Comparison of ENCODE assay signal across 25 cellular contexts in genomic region chr2:17607379-17607778, GRCh38.
"Had no signal": no experiment of that assay in that cellular context is flagged by ENCODE, and none has a peak within 500 bp of the region (broad histone marks: within the 10 kb centered on the region; RNA-seq: fewer than 3 reads in every experiment).

No MANE protein-coding gene starts in this region.

- H3K4me3 ChIP-seq: left lung, lower lobe of right lung, ovary, right atrium auricular region, right lobe of liver, smooth muscle cell, stomach, testis, thyroid gland, transverse colon, upper lobe of left lung, vagina had no signal

- H3K27ac ChIP-seq: left lung, lower lobe of right lung, ovary, right lobe of liver, stomach, testis, thyroid gland, transverse colon, upper lobe of left lung, vagina had no signal

- H3K9me3 ChIP-seq: left lung, lower lobe of right lung, ovary, right atrium auricular region, right lobe of liver, stomach, testis, thyroid gland, transverse colon, upper lobe of left lung, vagina had no signal

- H3K36me3 ChIP-seq: left lung, lower lobe of right lung, ovary, right atrium auricular region, right lobe of liver, stomach, thyroid gland, transverse colon, upper lobe of left lung, vagina had no signal

- FAIRE-seq: kidney had no signal

- DNase-seq: kidney; left colon; left lung; lower lobe of right lung; mammary epithelial cell; mesenchymal stem cell; naive B cell; natural killer cell; nephron progenitor cell; ovary; right lobe of liver; stimulated activated CD4-positive, alpha-beta T cell treated with anti-CD3 and anti-CD28 coated beads, Interleukin-12 subunit alpha, Interleukin-12 subunit beta, amount 100 ng/mL, for 4 hours; stimulated activated CD4-positive, alpha-beta T cell treated with anti-CD3 and anti-CD28 coated beads, Interleukin-15, amount 100 ng/mL, for 24 hours; stimulated activated CD4-positive, alpha-beta T cell treated with anti-CD3 and anti-CD28 coated beads, Interleukin-2, amount 100 ng/mL, for 24 hours; stimulated activated CD4-positive, alpha-beta T cell treated with anti-CD3 and anti-CD28 coated beads, Interleukin-4, amount 100 ng/mL, for 1 hour; stimulated activated naive B cell treated with anti-CD40 and anti-IgM and Interleukin-4, amounts not matched to agents 10 μg/mL and 1 μg/mL and 100 μg/mL, for 72 hours; stimulated activated naive CD8-positive, alpha-beta T cell treated with anti-CD3 and anti-CD28 coated beads, Interleukin-15, Interleukin-2, amounts not matched to agents 100 U/mL and 50 U/mL, for 24 hours; stomach; testis; thyroid gland; transverse colon; upper lobe of left lung had no signal

- H3K4me2 ChIP-seq: smooth muscle cell had no signal

- H3K4me1 ChIP-seq: left lung, lower lobe of right lung, right lobe of liver, stomach, testis, thyroid gland, transverse colon, upper lobe of left lung, vagina had no signal

- H3K27me3 ChIP-seq: left lung, ovary, right atrium auricular region, right lobe of liver, stomach, testis, thyroid gland, transverse colon, upper lobe of left lung, vagina had no signal

- ATAC-seq: left colon; left lung; lower lobe of right lung; natural killer cell; right lobe of liver; stimulated activated naive B cell treated with anti-CD40 and anti-IgM and Interleukin-4, amounts not matched to agents 10 μg/mL and 1 μg/mL and 100 μg/mL, for 72 hours; stimulated activated naive CD8-positive, alpha-beta T cell treated with anti-CD3 and anti-CD28 coated beads, Interleukin-15, Interleukin-2, amounts not matched to agents 100 U/mL and 50 U/mL, for 24 hours had no signal
